8 cellular contexts compared by ENCODE assay signal in the genomic region with DNA sequence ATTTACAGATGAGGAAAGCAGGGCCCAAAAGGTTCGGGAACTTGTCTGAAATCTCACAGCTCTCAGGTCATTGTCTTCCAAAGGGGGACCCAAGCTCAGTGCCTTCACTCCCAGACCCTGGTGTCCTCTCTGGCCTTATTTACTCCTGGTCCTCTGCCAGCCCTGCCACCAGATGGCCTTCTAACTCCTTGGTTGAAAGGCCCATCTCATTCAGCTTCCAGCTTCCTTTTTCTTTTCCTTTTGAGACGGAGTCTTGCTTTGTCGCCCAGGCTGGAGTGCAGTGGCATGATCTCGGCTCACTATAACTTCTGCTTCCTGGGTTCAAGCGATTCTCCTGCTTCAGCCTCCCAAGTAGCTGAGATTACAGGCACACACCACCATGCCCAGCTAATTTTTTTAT. TPM values are rescaled to one million over a fixed set of nuclear protein-coding genes. Genes with fewer than 3 reads are reported as not detected.
DNase-seq lines count a peak whose midpoint lies in the region; ATAC-seq and TF ChIP-seq lines count a peak whose summit lies in the region.
"Not testable (repeated sequence)": the region's sequence is repeated elsewhere in the genome, so short reads cannot be mapped to it uniquely, and the experiment has no call there.

No MANE protein-coding gene starts in this region.

- H3K36me3 Mint-ChIP-seq in osteocyte (ENCODE audit: unreplicated experiment) = peaks cover 23% of the 10 kb centered on the region

- not testable (repeated sequence) for ATAC-seq in right cardiac atrium
- peak; percentile 55 for ATAC-seq in upper lobe of right lung

- H3K36me3 ChIP-seq in SJCRH30 = not testable (repeated sequence)
- peaks cover 41% of the 10 kb centered on the region for H3K36me3 ChIP-seq in upper lobe of right lung

- not testable (repeated sequence) for H3K9me3 Mint-ChIP-seq in osteocyte (ENCODE audit: unreplicated experiment)

- not testable (repeated sequence) for H3K4me3 Mint-ChIP-seq in osteocyte (ENCODE audit: unreplicated experiment)

- not testable (repeated sequence) for H3K27me3 ChIP-seq in SJCRH30; right cardiac atrium (ENCODE audit: control insufficient read depth, insufficient read depth); upper lobe of right lung

- H3K4me1 Mint-ChIP-seq in osteocyte (ENCODE audit: unreplicated experiment) = peaks cover 28% of the 10 kb centered on the region

- 57% methylated on average over 5 of the region's 5 CpGs for WGBS in right cardiac atrium

- H3K4me3 ChIP-seq in LNCaP clone FGC (ENCODE audit: low read depth, low read length); SJCRH30; cardiac fibroblast (replicated peaks in 1 of 2; ENCODE audit: low read depth in 2 of 2, low read length in 2 of 2); right cardiac atrium (ENCODE audit: low read length); upper lobe of right lung: not testable (repeated sequence)

- not testable (repeated sequence) for H3K4me1 ChIP-seq in SJCRH30; right cardiac atrium (ENCODE audit: control insufficient read depth, insufficient read depth, low read length)
- peaks cover 16% of the 10 kb centered on the region for H3K4me1 ChIP-seq in upper lobe of right lung

- TF ChIP-seq CTCF in LNCaP clone FGC (IDR thresholded peaks at IDR 0.05; ENCODE audit: control insufficient read depth, extremely low read depth, insufficient read depth) (0 out of 2 replicates have a peak, but pooled peaks have one; percentile 11), cardiac fibroblast (IDR thresholded peaks at IDR 0.05; ENCODE audit: low read depth, low read length) (peak; percentile 53), osteocyte (IDR thresholded peaks at IDR 0.05) (peak; percentile 48), upper lobe of right lung (IDR thresholded peaks at IDR 0.05) (peak; percentile 58)

- H3K27me3 Mint-ChIP-seq in osteocyte (ENCODE audit: unreplicated experiment) = not testable (repeated sequence)

- DNase-seq in ELR (ENCODE audit: low read depth) (peak; percentile 82), SJCRH30 (peak; percentile 36 to 49), cardiac fibroblast (ENCODE audit: low read depth in 2 of 2) (peak; percentile 75 to 79), right cardiac atrium (peak in 2 of 3 donors; percentile 72 to 79), upper lobe of right lung (peak; percentile 68)
- DNase-seq in LNCaP clone FGC (ENCODE audit: low read depth); osteocyte (ENCODE audit: extremely low spot score, unreplicated experiment): not testable (repeated sequence)
- DNase-seq in activated CD8-positive, alpha-beta memory T cell treated with anti-CD3 and anti-CD28 coated beads for 24 hours = peak; percentile 82

- not testable (repeated sequence) for H3K27ac Mint-ChIP-seq in osteocyte (ENCODE audit: unreplicated experiment)

- H3K27ac ChIP-seq in SJCRH30; right cardiac atrium (ENCODE audit: low read length); upper lobe of right lung: not testable (repeated sequence)

- not testable (repeated sequence) for H3K9me3 ChIP-seq in SJCRH30 (replicated peaks); right cardiac atrium (ENCODE audit: control insufficient read depth, low read length); upper lobe of right lung

- intact Hi-C loops in right cardiac atrium (cut with DNase I) = loop anchor here in 1 of 4 donors (5.0 kb wide), 1 partner anchor 36 kb away; the partner anchor contains the start of gene LST1
- intact Hi-C loops in upper lobe of right lung (cut with DNase I) = not testable (repeated sequence)

RNA-seq across cellular contexts. Expression of gene NFKBIL1, which starts 4.0 kb away (rescaled TPM):
- total RNA-seq in SJCRH30 (2014; rRNA removed; shearing (Covaris generic)) = 8.5 and 10.6 TPM in 2 replicates
- total RNA-seq in right cardiac atrium (10 to 100 TPM; 12.2 to 19.3 (median 14.6) TPM), osteocyte (28.7 and 33.2 TPM in 2 replicates), upper lobe of right lung (22.6 TPM)
- 16.7 TPM for polyA plus RNA-seq in right cardiac atrium

RNA-seq across cellular contexts. Expression of gene ATP6V1G2, which starts 5.0 kb away (rescaled TPM):
- 0.91 and 1.4 TPM in 2 replicates for total RNA-seq in SJCRH30 (2014; rRNA removed; shearing (Covaris generic))
- 1 to 10 TPM; 1.7 to 3.8 (median 2.6) TPM for total RNA-seq in right cardiac atrium
- polyA plus RNA-seq in right cardiac atrium = 2.8 TPM
- 8.8 and 9.0 TPM in 2 replicates for total RNA-seq in osteocyte
- total RNA-seq in upper lobe of right lung = 0.75 TPM

RNA-seq across cellular contexts. Expression of gene DDX39B, which starts 9.6 kb away (rescaled TPM):
- total RNA-seq in SJCRH30 (2014; rRNA removed; shearing (Covaris generic)) = 673 and 762 TPM in 2 replicates
- total RNA-seq in right cardiac atrium = 100 to 1,000 TPM; 196 to 235 (median 212) TPM
- 145 TPM for polyA plus RNA-seq in right cardiac atrium
- total RNA-seq in osteocyte = 315 and 331 TPM in 2 replicates
- total RNA-seq in upper lobe of right lung = 241 TPM

RNA-seq across cellular contexts. Expression of gene LTA, which starts 20.7 kb away (rescaled TPM):
- total RNA-seq in SJCRH30 (2014; rRNA removed; shearing (Covaris generic)) = not detected in 2 replicates
- total RNA-seq in right cardiac atrium = not detected
- 0.07 TPM for polyA plus RNA-seq in right cardiac atrium
- not detected in 2 replicates for total RNA-seq in osteocyte
- total RNA-seq in upper lobe of right lung = 0.46 TPM

RNA-seq across cellular contexts. Expression of gene MCCD1, which starts 22.6 kb away (rescaled TPM):
- not detected in 2 replicates for total RNA-seq in SJCRH30 (2014; rRNA removed; shearing (Covaris generic))
- total RNA-seq in right cardiac atrium = not detected
- polyA plus RNA-seq in right cardiac atrium = not detected
- not detected in 2 replicates for total RNA-seq in osteocyte
- total RNA-seq in upper lobe of right lung = not detected
